8 cellular contexts compared by ENCODE assay signal in genomic region chr2:226797289-226797988, GRCh38. TPM values are rescaled to one million over a fixed set of nuclear protein-coding genes. Genes with fewer than 3 reads are reported as not detected.
DNase-seq lines count a peak whose midpoint lies in the region; ATAC-seq and TF ChIP-seq lines count a peak whose summit lies in the region.

No MANE protein-coding gene starts in this region.

- peak overlapping the region; percentile 90 for H3K4me3 Mint-ChIP-seq in HFFc6

- H3K9ac ChIP-seq in mucosa of rectum (ENCODE audit: low read depth in 1 of 2, low read length in 2 of 2): peak overlapping the region in 1 of 2 donors; percentile 73

- ATAC-seq in GM19452 (IDR thresholded peaks at IDR 0.05; ENCODE audit: unreplicated experiment) (no peak), HG02852 (IDR thresholded peaks at IDR 0.05; ENCODE audit: unreplicated experiment) (no peak)

- H3K9me3 Mint-ChIP-seq in HFFc6: no peaks in the 10 kb centered on the region

- H3K27me3 ChIP-seq in dorsolateral prefrontal cortex (no peaks in the 10 kb centered on the region), mucosa of rectum (ENCODE audit: control insufficient read depth in 2 of 2, insufficient read depth in 2 of 2, low read length in 2 of 2) (no peaks in the 10 kb centered on the region)

- intact Hi-C loops in dorsolateral prefrontal cortex (cut with DNase I): loop anchor here (5.0 to 10.0 kb wide), 5 partner anchors 583 to 1125 kb away; no protein-coding TSS in a partner anchor

- no peaks in the 10 kb centered on the region for H3K27me3 Mint-ChIP-seq in HFFc6 (ENCODE audit: insufficient read depth)

- H3K27ac Mint-ChIP-seq in HFFc6: peak overlapping the region; percentile 83

- H3K4me3 ChIP-seq in dorsolateral prefrontal cortex (peak overlapping the region in 44 of 59 donors; percentile 4 to 89 (median 78)), mucosa of rectum (ENCODE audit: low read length in 2 of 2) (peak overlapping the region; percentile 75 to 98)

- H3K9me3 ChIP-seq in mucosa of rectum (ENCODE audit: control insufficient read depth in 2 of 2, low read length in 2 of 2): no peaks in the 10 kb centered on the region

- H3K36me3 Mint-ChIP-seq in HFFc6 (ENCODE audit: low read depth): peaks cover 57% of the 10 kb centered on the region

- TF ChIP-seq CTCF in 22Rv1 (IDR thresholded peaks at IDR 0.05) (no peak), HFFc6 (IDR thresholded peaks at IDR 0.05) (no peak), dorsolateral prefrontal cortex (IDR thresholded peaks at IDR 0.05 in 54 of 56, conservative IDR thresholded peaks at IDR 0.05 in 2 of 56; ENCODE audit: low read depth in 1 of 56, partially characterized antibody in 56 of 56) (no peak)

- peaks cover 53% of the 10 kb centered on the region for H3K4me1 Mint-ChIP-seq in HFFc6 (ENCODE audit: low read depth)

- peak overlapping the region; percentile 81; the same call in 1 of the 2 replicates for H3K27ac ChIP-seq in 22Rv1
- H3K27ac ChIP-seq in dorsolateral prefrontal cortex: peak overlapping the region in 15 of 59 donors; percentile 5 to 93 (median 85)
- peak overlapping the region; percentile 84 for H3K27ac ChIP-seq in mucosa of rectum (ENCODE audit: low read depth in 2 of 2, low read length in 2 of 2)

- H3K4me1 ChIP-seq in mucosa of rectum (ENCODE audit: control insufficient read depth in 2 of 2, insufficient read depth in 2 of 2, low read length in 2 of 2): peaks cover 23 to 29% of the 10 kb centered on the region in 2 donors

- peaks cover 0 to 2% of the 10 kb centered on the region in 2 donors for H3K36me3 ChIP-seq in mucosa of rectum (ENCODE audit: control insufficient read depth in 2 of 2, insufficient read depth in 2 of 2, low read length in 2 of 2)

- DNase-seq in HFFc6 (peak; percentile 57), dorsolateral prefrontal cortex (no peak), DMS79 treated with DMSO at 0.1 percent for 48 hours (lab: John Stamatoyannopoulos, UW) (no peak), DMS153 treated with DMSO at 0.1 percent for 48 hours (lab: John Stamatoyannopoulos, UW; ENCODE audit: unreplicated experiment) (no peak)

RNA-seq across cellular contexts. Expression of gene IRS1, which starts 2.2 kb away (rescaled TPM):
- total RNA-seq in HFFc6 (2021; fragmentation: NEBNext Ultra II Directional; extraction: Animal tissue kit (Norgen Biotek cat#: 25700)): 10 to 100 TPM; 37.4 to 49.9 (median 44.4) TPM
- total RNA-seq in dorsolateral prefrontal cortex: 10 to 100 TPM in 110 of 120 experiments, 1 to 10 TPM in 10; 6.8 to 23.0 (median 14.4) TPM

RNA-seq across cellular contexts. Expression of gene RHBDD1, which starts 38.4 kb away (rescaled TPM):
- 10 to 100 TPM; 34.3 to 50.7 (median 42.3) TPM for total RNA-seq in HFFc6 (2021; fragmentation: NEBNext Ultra II Directional; extraction: Animal tissue kit (Norgen Biotek cat#: 25700))
- 10 to 100 TPM; 36.7 to 99.9 (median 61.0) TPM for total RNA-seq in dorsolateral prefrontal cortex
